Comparison of ENCODE assay signal across 14 cellular contexts in genomic region chr4:78369691-78370090, GRCh38.
DNase-seq lines count a peak whose midpoint lies in the region; TF ChIP-seq lines count a peak whose summit lies in the region.
"Had no signal": no experiment of that assay in that cellular context is flagged by ENCODE, and none has a peak within 500 bp of the region (broad histone marks: within the 10 kb centered on the region; RNA-seq: fewer than 3 reads in every experiment).

No MANE protein-coding gene starts in this region.

- peaks cover 5% of the 10 kb centered on the region; the same call in 1 of the 2 replicates for H3K9me2 ChIP-seq in GM23248 (ENCODE audit: insufficient read depth)
- no peaks in the 10 kb centered on the region for H3K9me2 ChIP-seq in neural cell (ENCODE audit: insufficient read depth, low read length)

- H3K9ac ChIP-seq in GM23248 (no peak overlapping the region), endodermal cell (ENCODE audit: extremely low read depth, low read length, poor library complexity, severe bottlenecking) (no peak overlapping the region), neural cell (ENCODE audit: low read length) (no peak overlapping the region)

- 0 out of 2 replicates have a peak, but pooled peaks cover 7% of the 10 kb centered on the region for H3F3A ChIP-seq in GM23248 (ENCODE audit: insufficient read depth)
- no peaks in the 10 kb centered on the region for H3F3A ChIP-seq in neural cell (ENCODE audit: insufficient read depth, low read length, poor library complexity, severe bottlenecking)

- peak overlapping the region; percentile 13 for H3K4me3 Mint-ChIP-seq in endodermal cell
- H3K4me3 Mint-ChIP-seq: T-helper 2 cell treated with Interferon-gamma antibody and Interleukin-4, amounts not matched to agents 5 μg/mL and 100 μg/mL, for 36 hours had no signal

- peaks cover 30% of the 10 kb centered on the region for H3K4me1 Mint-ChIP-seq in endodermal cell

- no peaks in the 10 kb centered on the region for H4K20me1 ChIP-seq in GM23248 (ENCODE audit: insufficient read depth)
- no peaks in the 10 kb centered on the region for H4K20me1 ChIP-seq in neural cell (ENCODE audit: insufficient read depth)

- no peaks in the 10 kb centered on the region for H3K27me3 Mint-ChIP-seq in endodermal cell (ENCODE audit: insufficient read depth)

- no peak overlapping the region for H3K27ac Mint-ChIP-seq in endodermal cell
- H3K27ac Mint-ChIP-seq: T-helper 2 cell treated with Interferon-gamma antibody and Interleukin-4, amounts not matched to agents 5 μg/mL and 100 μg/mL, for 36 hours had no signal

- H3K36me3 ChIP-seq in GM23248 (ENCODE audit: low read depth) (peaks cover 4% of the 10 kb centered on the region; the same call in 1 of the 2 replicates), endodermal cell (ENCODE audit: control insufficient read depth, insufficient read depth, low read length) (peaks cover 51% of the 10 kb centered on the region), neural cell (ENCODE audit: insufficient read depth, low read length) (no peaks in the 10 kb centered on the region)

- TF ChIP-seq EP300 in neural cell (conservative IDR thresholded peaks at IDR 0.05; ENCODE audit: poor library complexity, severe bottlenecking), result no peak

- in situ Hi-C loops in GM23248 (cut with MboI), result no loop called here

- DNase-seq in GM23248 (peak; percentile 63), NCI-H345 treated with DMSO at 0.1 percent for 48 hours (lab: John Stamatoyannopoulos, UW; ENCODE audit: unreplicated experiment) (peak; percentile 7), endodermal cell (peak; percentile 72), T1000 (lab: John Stamatoyannopoulos, UW) (no peak), midbrain (lab: John Stamatoyannopoulos, UW) (no peak), C1 segment of cervical spinal cord (lab: John Stamatoyannopoulos, UW) (no peak)
- no peak for DNase-seq in stimulated activated CD8-positive, alpha-beta memory T cell treated with anti-CD3 and anti-CD28 coated beads, Interleukin-4, amount 100 ng/mL, for 48 hours
- DNase-seq: activated CD4-positive, alpha-beta T cell treated with anti-CD3 and anti-CD28 coated beads, Interleukin-2, amount 50 U/mL, for 48 hours; NCI-H1105; NCI-H82; right cardiac atrium; stimulated activated naive CD4-positive, alpha-beta T cell treated with Interleukin-2 at 50 U/mL for 16 hours had no signal

- H3K79me2 ChIP-seq in GM23248 (ENCODE audit: insufficient read depth) (no peaks in the 10 kb centered on the region), neural cell (replicated peaks; ENCODE audit: insufficient read depth, low read length) (no peaks in the 10 kb centered on the region)

- H3K4me2 ChIP-seq in GM23248 (ENCODE audit: unreplicated experiment) (no peak overlapping the region), neural cell (ENCODE audit: low read length) (no peak overlapping the region)

- peaks cover 12% of the 10 kb centered on the region for H3K4me1 ChIP-seq in GM23248 (ENCODE audit: insufficient read depth)
- H3K4me1 ChIP-seq in endodermal cell (ENCODE audit: control insufficient read depth, insufficient read depth, low read length), result peaks cover 3% of the 10 kb centered on the region

- H2AFZ ChIP-seq in GM23248 (no peak overlapping the region), neural cell (ENCODE audit: low read depth, low read length) (no peak overlapping the region)

- WGBS in GM23248 (ENCODE audit: low coverage in 1 of 2, low lambda C conversion rate in 2 of 2, missing lambda C conversion rate in 2 of 2), 2 experiments, result 25 to 35% methylated on average over 4 of the region's 4 CpGs
- WGBS in endodermal cell (ENCODE audit: insufficient coverage in 1 of 2, insufficient read length in 1 of 2), 2 experiments, result 14 to 40% methylated on average over 2 to 4 of the region's 4 CpGs

- H3K9me3 Mint-ChIP-seq in endodermal cell, result no peaks in the 10 kb centered on the region
- H3K9me3 Mint-ChIP-seq: T-helper 2 cell treated with Interferon-gamma antibody and Interleukin-4, amounts not matched to agents 5 μg/mL and 100 μg/mL, for 36 hours had no signal

- no peak for TF ChIP-seq CTCF in endodermal cell (conservative IDR thresholded peaks at IDR 0.05)
- no peak for TF ChIP-seq CTCF in neural cell (IDR thresholded peaks at IDR 0.05; ENCODE audit: poor library complexity, severe bottlenecking)

- H3K27me3 ChIP-seq in GM23248 (replicated peaks; ENCODE audit: insufficient read depth) (no peaks in the 10 kb centered on the region), endodermal cell (ENCODE audit: control insufficient read depth, insufficient read depth, low read length, poor library complexity, severe bottlenecking) (no peaks in the 10 kb centered on the region), neural cell (ENCODE audit: insufficient read depth, low read depth, low read length) (no peaks in the 10 kb centered on the region)

- TF ChIP-seq RAD21 in neural cell (conservative IDR thresholded peaks at IDR 0.05), result no peak

- H3K4me3 ChIP-seq in GM23248 (no peak overlapping the region), endodermal cell (ENCODE audit: low read length) (peak overlapping the region; percentile 15), neural cell (ENCODE audit: low read length) (no peak overlapping the region)

- H3K9me3 ChIP-seq in GM23248 (ENCODE audit: low read depth) (no peaks in the 10 kb centered on the region), endodermal cell (ENCODE audit: control insufficient read depth, low read length) (no peaks in the 10 kb centered on the region), neural cell (ENCODE audit: low read length) (no peaks in the 10 kb centered on the region)

- peaks cover 44% of the 10 kb centered on the region for H3K36me3 Mint-ChIP-seq in endodermal cell (ENCODE audit: low read depth)

- H3K27ac ChIP-seq in GM23248, result no peak overlapping the region
- H3K27ac ChIP-seq in endodermal cell (ENCODE audit: low read depth, low read length), result no peak overlapping the region
- no peak overlapping the region for H3K27ac ChIP-seq in neural cell (ENCODE audit: low read length)

TF ChIP-seq in neural cell, 6 proteins besides CTCF, POLR2A, EP300 and RAD21:
- TF ChIP-seq SMC3 (conservative IDR thresholded peaks at IDR 0.05; ENCODE audit: poor library complexity), result no peak
- TF ChIP-seq MXI1 (conservative IDR thresholded peaks at IDR 0.05; ENCODE audit: poor library complexity, severe bottlenecking), result no peak
- peak; percentile 32 for TF ChIP-seq REST (IDR thresholded peaks at IDR 0.05; ENCODE audit: borderline replicate concordance)
- no peak for TF ChIP-seq EZH2 (IDR thresholded peaks at IDR 0.05; ENCODE audit: borderline replicate concordance, insufficient read depth, low read length, poor library complexity, severe bottlenecking)
- no peak for TF ChIP-seq POLR2AphosphoS5 (IDR thresholded peaks at IDR 0.05)
- TF ChIP-seq TAF1 (IDR thresholded peaks at IDR 0.05; ENCODE audit: low read depth), result no peak

Comparison
In these comparisons a context has a peak if more than half of its experiments do, and no peak if none do; other contexts are left out.
1. DNase-seq: peak in GM23248 (single experiment), NCI-H345 treated with DMSO at 0.1 percent for 48 hours (single experiment) and endodermal cell (single experiment); none in stimulated activated CD8-positive, alpha-beta memory T cell treated with anti-CD3 and anti-CD28 coated beads, Interleukin-4, amount 100 ng/mL, for 48 hours (single experiment), T1000 (single experiment), midbrain (single experiment) and C1 segment of cervical spinal cord (0 of 14).